In the genomic region with DNA sequence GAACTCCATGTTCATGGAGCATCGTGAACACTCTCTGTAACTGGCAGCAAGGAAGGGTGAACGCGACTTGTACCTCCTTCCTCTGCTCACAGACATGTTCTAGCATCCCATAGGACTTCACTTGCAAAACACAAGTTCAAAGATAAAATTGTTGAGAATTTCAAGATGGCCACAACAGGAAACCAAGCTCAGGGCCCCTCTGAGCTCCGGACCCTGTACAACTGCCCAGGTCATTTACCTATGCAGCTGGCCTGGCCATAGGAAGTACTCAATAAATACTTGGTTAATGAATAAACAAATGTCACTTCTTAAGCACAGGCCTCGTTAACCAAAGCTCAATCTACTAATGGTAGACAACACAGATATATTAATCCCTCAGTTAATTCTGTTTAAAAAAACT, we compare ENCODE assay signal across 20 cellular contexts. TPM values are rescaled to one million over a fixed set of nuclear protein-coding genes. Genes with fewer than 3 reads are reported as not detected.
DNase-seq lines count a peak whose midpoint lies in the region; ATAC-seq, FAIRE-seq and TF ChIP-seq lines count a peak whose summit lies in the region.
"Had no signal": no experiment of that assay in that cellular context is flagged by ENCODE, and none has a peak within 500 bp of the region (broad histone marks: within the 10 kb centered on the region; RNA-seq: fewer than 3 reads in every experiment).

No MANE protein-coding gene starts in this region.

- FAIRE-seq in GM12878 (lab: Jason Lieb, UNC), result no peak
- FAIRE-seq: G401.6, K562 had no signal

- H3K27me3 Mint-ChIP-seq in activated naive CD4-positive, alpha-beta T cell treated with anti-CD3 and anti-CD28 coated beads for 36 hours (ENCODE audit: low read depth), result peaks cover 2% of the 10 kb centered on the region
- H3K27me3 Mint-ChIP-seq in CD4-positive, alpha-beta memory T cell, result no peaks in the 10 kb centered on the region

- BruUV-seq in GM12878 (replicated peaks; lab: Mats Ljungman, UMichigan), result no TSS peak

- H3K9ac ChIP-seq in GM12878 (ENCODE audit: control insufficient read depth, insufficient read depth, low read length), result no peak overlapping the region

- CTCF ChIA-PET in activated naive CD4-positive, alpha-beta T cell treated with anti-CD3 and anti-CD28 coated beads for 36 hours (lab: Charles Lee), result interaction anchor here (0.7 to 5.6 kb wide), 6 partner anchors 9 to 124 kb away, joined by 3 to 26 read pairs (median 4); no protein-coding TSS in a partner anchor
- CTCF ChIA-PET in CD4-positive, alpha-beta memory T cell (lab: Charles Lee; ENCODE audit: partially characterized antibody), result interaction anchor here (0.7 to 2.8 kb wide), 7 partner anchors 8 to 192 kb away, joined by 3 to 13 read pairs (median 3); no protein-coding TSS in a partner anchor
- CTCF ChIA-PET in GM12878 (lab: Yijun Ruan, JAX), result interaction anchor here (0.6 to 1.4 kb wide), 3 partner anchors 26 to 30 kb away, joined by 3 to 5 read pairs (median 3); no protein-coding TSS in a partner anchor

- WGBS in GM12878 (ENCODE audit: insufficient coverage, insufficient replicate concordance, low lambda C conversion rate, missing lambda C conversion rate), result 71% methylated on average over 5 of the region's 5 CpGs
- 66 to 74% methylated on average over 5 of the region's 5 CpGs for WGBS in testis, 2 donors

- no peaks in the 10 kb centered on the region for H3K36me3 Mint-ChIP-seq in activated naive CD4-positive, alpha-beta T cell treated with anti-CD3 and anti-CD28 coated beads for 36 hours (ENCODE audit: low read depth)
- no peaks in the 10 kb centered on the region for H3K36me3 Mint-ChIP-seq in activated naive CD4-positive, alpha-beta T cell treated with anti-CD3 and anti-CD28 coated beads, Interleukin-2, amount 50 U/mL, for 72 hours
- peaks cover 0 to 3% of the 10 kb centered on the region in 2 donors for H3K36me3 Mint-ChIP-seq in CD4-positive, alpha-beta memory T cell
- H3K36me3 Mint-ChIP-seq: CD8-positive, alpha-beta memory T cell had no signal

- no peak for TF ChIP-seq POLR2A in GM12878 (IDR thresholded peaks at IDR 0.05; ENCODE audit: low read depth, low read length)
- TF ChIP-seq POLR2A in testis (IDR thresholded peaks at IDR 0.05), result no peak

- TF ChIP-seq CTCF in GM12878 (IDR thresholded peaks at IDR 0.05 in 2 of 3, conservative IDR thresholded peaks at IDR 0.05 in 1 of 3; ENCODE audit: control insufficient read depth in 2 of 3, extremely low read depth in 1 of 3, insufficient read depth in 1 of 3, low read depth in 3 of 3, low read length in 3 of 3), result no peak
- no peak for TF ChIP-seq CTCF in testis (IDR thresholded peaks at IDR 0.05)
- TF ChIP-seq CTCF in mucosa of descending colon (IDR thresholded peaks at IDR 0.05), result no peak

- H3K36me3 ChIP-seq in CD4-positive, alpha-beta memory T cell (ENCODE audit: insufficient read depth, low read length), result no peaks in the 10 kb centered on the region
- no peaks in the 10 kb centered on the region for H3K36me3 ChIP-seq in GM12878 (ENCODE audit: control insufficient read depth in 2 of 2, insufficient read depth in 2 of 2, low read length in 1 of 2)
- no peaks in the 10 kb centered on the region for H3K36me3 ChIP-seq in testis (ENCODE audit: low read depth, missing control alignments)
- H3K36me3 ChIP-seq in mucosa of descending colon (ENCODE audit: low read depth), result no peaks in the 10 kb centered on the region

- H3K79me2 ChIP-seq in GM12878 (ENCODE audit: control insufficient read depth, insufficient read depth, low read length), result no peaks in the 10 kb centered on the region

- no peak for TF ChIP-seq RAD21 in GM12878 (IDR thresholded peaks at IDR 0.05; ENCODE audit: insufficient read depth, low read depth, low read length)

- no peak overlapping the region for H3K4me3 ChIP-seq in CD4-positive, alpha-beta memory T cell (ENCODE audit: low read length in 2 of 2)
- H3K4me3 ChIP-seq in GM12878 (no peak overlapping the region), testis (no peak overlapping the region), mucosa of descending colon (no peak overlapping the region)
- H3K4me3 ChIP-seq: K562, PC-9 had no signal

- peak overlapping the region; percentile 28; the same call in 1 of the 2 replicates for H2AFZ ChIP-seq in GM12878 (ENCODE audit: control insufficient read depth, low read depth, low read length)
- H2AFZ ChIP-seq: PC-9 had no signal

- peaks cover 71% of the 10 kb centered on the region for H3K4me1 Mint-ChIP-seq in activated naive CD4-positive, alpha-beta T cell treated with anti-CD3 and anti-CD28 coated beads for 36 hours (ENCODE audit: low read depth)
- peaks cover 40 to 85% (median 65%) of the 10 kb centered on the region in 4 donors for H3K4me1 Mint-ChIP-seq in CD4-positive, alpha-beta memory T cell

- no peaks in the 10 kb centered on the region for H3K9me3 ChIP-seq in CD4-positive, alpha-beta memory T cell (ENCODE audit: control insufficient read depth in 1 of 2, low read length in 2 of 2)
- H3K9me3 ChIP-seq in GM12878 (replicated peaks; ENCODE audit: control insufficient read depth, insufficient read depth, low read length) (no peaks in the 10 kb centered on the region), testis (no peaks in the 10 kb centered on the region), mucosa of descending colon (no peaks in the 10 kb centered on the region)

- no peak overlapping the region for H3K4me3 Mint-ChIP-seq in activated naive CD4-positive, alpha-beta T cell treated with anti-CD3 and anti-CD28 coated beads for 36 hours
- H3K4me3 Mint-ChIP-seq in CD4-positive, alpha-beta memory T cell, result peak overlapping the region in 4 of 8 donors; percentile 14 to 57 (median 30)

- in situ Hi-C loops in GM12878 (cut with MboI), result no loop called here

- SMC1A ChIA-PET in GM12878 (lab: Charles Lee; ENCODE audit: uncharacterized antibody, unreplicated experiment), result interaction anchor here (1.2 kb wide), 1 partner anchor 8 kb away, joined by 4 read pairs; no protein-coding TSS in a partner anchor

- peak overlapping the region; percentile 38 for H3K27ac Mint-ChIP-seq in activated naive CD4-positive, alpha-beta T cell treated with anti-CD3 and anti-CD28 coated beads for 36 hours
- H3K27ac Mint-ChIP-seq in activated naive CD4-positive, alpha-beta T cell treated with anti-CD3 and anti-CD28 coated beads, Interleukin-2, amount 50 U/mL, for 72 hours, result no peak overlapping the region
- peak overlapping the region in 6 of 7 donors; percentile 9 to 89 (median 82) for H3K27ac Mint-ChIP-seq in CD4-positive, alpha-beta memory T cell

- RAD21 ChIA-PET in GM12878 (lab: Charles Lee; ENCODE audit: unreplicated experiment), result no interaction called here

- no peaks in the 10 kb centered on the region for H4K20me1 ChIP-seq in GM12878 (ENCODE audit: control insufficient read depth, insufficient read depth)

- H3K4me2 ChIP-seq in GM12878 (ENCODE audit: control insufficient read depth, insufficient read depth), result no peak overlapping the region
- H3K4me2 ChIP-seq: PC-9 had no signal

- no peak overlapping the region for H3K27ac ChIP-seq in CD4-positive, alpha-beta memory T cell (ENCODE audit: low read depth, low read length)
- H3K27ac ChIP-seq in GM12878 (ENCODE audit: control insufficient read depth, insufficient read depth) (no peak overlapping the region), testis (peak overlapping the region; percentile 4 to 67)
- H3K27ac ChIP-seq: PC-9 had no signal

- POLR2A ChIA-PET in CD4-positive, alpha-beta memory T cell (lab: Charles Lee; ENCODE audit: partially characterized antibody), result interaction anchor here (1.0 to 2.7 kb wide), 8 partner anchors 11 to 151 kb away, joined by 3 to 13 read pairs (median 4); partner anchors contain the start of gene PPP4R4
- POLR2A ChIA-PET in GM12878 (lab: Charles Lee), result no interaction called here

- intact Hi-C loops in activated naive CD4-positive, alpha-beta T cell treated with anti-CD3 and anti-CD28 coated beads for 36 hours (cut with micrococcal nuclease), result loop anchor here (5.0 kb wide), 1 partner anchor 200 kb away; no protein-coding TSS in a partner anchor
- intact Hi-C loops in CD4-positive, alpha-beta memory T cell (cut with micrococcal nuclease), result no loop called here
- intact Hi-C loops in GM12878 (cut with micrococcal nuclease; ENCODE audit: unreplicated experiment), result no loop called here
- intact Hi-C loops in testis (cut with DNase I; ENCODE audit: low total_unique reads), result no loop called here
- intact Hi-C loops in mucosa of descending colon (cut with DNase I, micrococcal nuclease), result no loop called here

- no peak for ATAC-seq in activated naive CD4-positive, alpha-beta T cell treated with anti-CD3 and anti-CD28 coated beads, Interleukin-2, amount 50 U/mL, for 72 hours
- ATAC-seq in GM12878 (no peak), mucosa of descending colon (no peak)
- ATAC-seq: K562 had no signal

- no peak for TF ChIP-seq EP300 in GM12878 (IDR thresholded peaks at IDR 0.05; ENCODE audit: borderline replicate concordance in 1 of 2, control insufficient read depth in 1 of 2, low read depth in 2 of 2, low read length in 2 of 2)

- H3K27me3 ChIP-seq in CD4-positive, alpha-beta memory T cell (ENCODE audit: insufficient read depth, low read length), result no peaks in the 10 kb centered on the region
- H3K27me3 ChIP-seq in GM12878 (replicated peaks in 1 of 2; ENCODE audit: control insufficient read depth in 2 of 2, insufficient read depth in 2 of 2, low read length in 1 of 2) (peaks cover 0 to 2% of the 10 kb centered on the region in 2 experiments; a peak in 1 of 4 replicates), testis (no peaks in the 10 kb centered on the region)

- no peaks in the 10 kb centered on the region for H3K9me3 Mint-ChIP-seq in activated naive CD4-positive, alpha-beta T cell treated with anti-CD3 and anti-CD28 coated beads for 36 hours
- H3K9me3 Mint-ChIP-seq in activated naive CD4-positive, alpha-beta T cell treated with anti-CD3 and anti-CD28 coated beads, Interleukin-2, amount 50 U/mL, for 72 hours, result no peaks in the 10 kb centered on the region
- no peaks in the 10 kb centered on the region for H3K9me3 Mint-ChIP-seq in CD4-positive, alpha-beta memory T cell
- H3K9me3 Mint-ChIP-seq: CD8-positive, alpha-beta memory T cell had no signal

- no peak for DNase-seq in activated naive CD4-positive, alpha-beta T cell treated with anti-CD3 and anti-CD28 coated beads for 36 hours
- no peak for DNase-seq in activated naive CD4-positive, alpha-beta T cell treated with anti-CD3 and anti-CD28 coated beads, Interleukin-2, amount 50 U/mL, for 72 hours (ENCODE audit: low spot score in 2 of 2)
- no peak for DNase-seq in CD4-positive, alpha-beta memory T cell
- DNase-seq in GM12878 (ENCODE audit: low read depth, low spot score) (no peak), testis (no peak), mucosa of descending colon (no peak)
- DNase-seq in effector CD8-positive, alpha-beta T cell (lab: John Stamatoyannopoulos, UW), result no peak
- DNase-seq: Calu3; CD8-positive, alpha-beta memory T cell; DMS153; H7; NCI-H1092; NCI-H1436; NCI-H1930; NCI-H2227 treated with DMSO at 0.1 percent for 48 hours; NCI-H510A; PC-9; SHP77 had no signal

- H3K4me1 ChIP-seq in CD4-positive, alpha-beta memory T cell (ENCODE audit: insufficient read depth, low read length), result peaks cover 70% of the 10 kb centered on the region
- peaks cover 3% of the 10 kb centered on the region; the same call in 1 of the 2 replicates for H3K4me1 ChIP-seq in GM12878 (ENCODE audit: control insufficient read depth, insufficient read depth, low read length)
- H3K4me1 ChIP-seq in testis, result peaks cover 27% of the 10 kb centered on the region
- no peaks in the 10 kb centered on the region for H3K4me1 ChIP-seq in mucosa of descending colon (ENCODE audit: low read depth)

RNA-seq across cellular contexts. Expression of gene PPP4R4, which starts 11.7 kb away (rescaled TPM):
- total RNA-seq in activated naive CD4-positive, alpha-beta T cell treated with anti-CD3 and anti-CD28 coated beads for 36 hours, result 10 to 100 TPM; 13.2 to 13.9 TPM
- 1 to 10 TPM; 6.5 to 8.7 TPM for total RNA-seq in activated naive CD4-positive, alpha-beta T cell treated with anti-CD3 and anti-CD28 coated beads, Interleukin-2, amount 50 U/mL, for 72 hours
- 1 to 10 TPM; 6.3 to 7.3 TPM for total RNA-seq in CD4-positive, alpha-beta memory T cell
- polyA plus RNA-seq in CD4-positive, alpha-beta memory T cell, result 1 to 10 TPM in 1 of 2 donors, under 1 TPM in 1; 0.38 to 1.2 TPM
- total RNA-seq in GM12878 (2013; cell fraction: nucleolus; rRNA removed), result 0.17 and 0.20 TPM in 2 replicates
- total RNA-seq in GM12878 (2014; rRNA removed) (0.06 and 0.22 TPM in 2 replicates), GM12878 (2014; rRNA removed; fragmentation: Illumina TruSeq; extraction: Trizol) (0.13 and 0.28 TPM in 2 replicates), GM12878 (2021) (0.13 TPM in 1 of 2 replicates, not detected in the other), testis (10 to 100 TPM; 24.3 to 26.7 TPM), mucosa of descending colon (under 1 TPM in 1 of 3 donors, not detected in 2; 0.13 TPM)
- not detected for polyA plus RNA-seq in GM12878 (2011; ENCODE audit: low read depth)
- polyA plus RNA-seq in GM12878 (2011; rRNA removed) (0.10 and 0.13 TPM in 2 replicates), GM12878 (2014; fragmentation: Illumina TruSeq; extraction: Trizol) (0.01 TPM in 1 of 2 replicates, not detected in the other), GM12878 (2014; fragmentation: Nextera tagmentation; extraction: Ambion mirVana) (under 1 TPM in 1 of 2 experiments, not detected in 1; 0.02 TPM), GM12878 (2014; rRNA removed) (not detected in 2 replicates), GM12878 (2016; fragmentation: Nextera tagmentation; extraction: Ambion mirVana) (not detected), testis (ENCODE audit: insufficient read depth, low read depth, low replicate concordance) (15.8 TPM)
- 0.07 and 0.17 TPM in 2 replicates for polyA plus RNA-seq in GM12878 (2011; cell fraction: cytosol; rRNA removed)
- not detected in 2 replicates for polyA plus RNA-seq in GM12878 (2011; cell fraction: nucleus; rRNA removed)
- 0.08 and 0.20 TPM in 2 replicates for polyA plus RNA-seq in GM12878 (2012)
- polyA minus RNA-seq in GM12878 (2011; rRNA and poly(A)+ RNA removed), result 0.07 and 0.62 TPM in 2 replicates
- polyA minus RNA-seq in GM12878 (2011; cell fraction: cytosol; rRNA and poly(A)+ RNA removed), result not detected in 2 replicates
- polyA minus RNA-seq in GM12878 (2011; cell fraction: nucleus; rRNA and poly(A)+ RNA removed), result 0.24 and 0.96 TPM in 2 replicates
- total RNA-seq: PC-9 had no signal

RNA-seq across cellular contexts. Expression of gene IFI27L2, which starts 33.1 kb away (rescaled TPM):
- 10 to 100 TPM; 67.0 to 73.4 TPM for total RNA-seq in activated naive CD4-positive, alpha-beta T cell treated with anti-CD3 and anti-CD28 coated beads for 36 hours
- total RNA-seq in activated naive CD4-positive, alpha-beta T cell treated with anti-CD3 and anti-CD28 coated beads, Interleukin-2, amount 50 U/mL, for 72 hours, result 10 to 100 TPM; 67.3 to 67.8 TPM
- total RNA-seq in CD4-positive, alpha-beta memory T cell, result 10 to 100 TPM; 34.0 to 38.2 TPM
- 10 to 100 TPM; 61.4 to 87.9 TPM for polyA plus RNA-seq in CD4-positive, alpha-beta memory T cell
- total RNA-seq in GM12878 (2013; cell fraction: nucleolus; rRNA removed), result 7.1 and 11.9 TPM in 2 replicates
- total RNA-seq in GM12878 (2014; rRNA removed) (109 and 134 TPM in 2 replicates), GM12878 (2014; rRNA removed; fragmentation: Illumina TruSeq; extraction: Trizol) (46.9 and 54.2 TPM in 2 replicates), GM12878 (2021) (59.5 and 66.9 TPM in 2 replicates), testis (100 to 1,000 TPM; 182 to 187 TPM), mucosa of descending colon (10 to 100 TPM; 22.4 to 25.5 (median 24.3) TPM)
- polyA plus RNA-seq in GM12878 (2011; ENCODE audit: low read depth), result 39.6 TPM
- polyA plus RNA-seq in GM12878 (2011; rRNA removed) (21.0 and 41.9 TPM in 2 replicates), GM12878 (2014; fragmentation: Illumina TruSeq; extraction: Trizol) (8.9 and 31.9 TPM in 2 replicates), GM12878 (2014; fragmentation: Nextera tagmentation; extraction: Ambion mirVana) (10 to 100 TPM; 26.6 to 61.2 TPM), GM12878 (2014; rRNA removed) (121 and 126 TPM in 2 replicates), GM12878 (2016; fragmentation: Nextera tagmentation; extraction: Ambion mirVana) (10 to 100 TPM; 80.4 to 81.8 TPM), testis (ENCODE audit: insufficient read depth, low read depth, low replicate concordance) (71.8 TPM)
- polyA plus RNA-seq in GM12878 (2011; cell fraction: cytosol; rRNA removed), result 113 and 133 TPM in 2 replicates
- polyA plus RNA-seq in GM12878 (2011; cell fraction: nucleus; rRNA removed), result 49.5 and 53.8 TPM in 2 replicates
- 99.3 and 161 TPM in 2 replicates for polyA plus RNA-seq in GM12878 (2012)
- 15.3 and 34.3 TPM in 2 replicates for polyA minus RNA-seq in GM12878 (2011; rRNA and poly(A)+ RNA removed)
- polyA minus RNA-seq in GM12878 (2011; cell fraction: cytosol; rRNA and poly(A)+ RNA removed), result 10.2 and 11.0 TPM in 2 replicates
- 10.2 and 18.1 TPM in 2 replicates for polyA minus RNA-seq in GM12878 (2011; cell fraction: nucleus; rRNA and poly(A)+ RNA removed)

RNA-seq across cellular contexts. Expression of gene IFI27, which starts 51.9 kb away (rescaled TPM):
- 1 to 10 TPM; 1.5 to 2.3 TPM for total RNA-seq in activated naive CD4-positive, alpha-beta T cell treated with anti-CD3 and anti-CD28 coated beads for 36 hours
- total RNA-seq in activated naive CD4-positive, alpha-beta T cell treated with anti-CD3 and anti-CD28 coated beads, Interleukin-2, amount 50 U/mL, for 72 hours, result 1 to 10 TPM; 2.5 to 3.0 TPM
- 1 to 10 TPM in 1 of 2 experiments, under 1 TPM in 1; 0.87 to 1.5 TPM for total RNA-seq in CD4-positive, alpha-beta memory T cell
- 10 to 100 TPM; 15.9 to 24.0 TPM for polyA plus RNA-seq in CD4-positive, alpha-beta memory T cell
- total RNA-seq in GM12878 (2013; cell fraction: nucleolus; rRNA removed), result 0.73 and 0.90 TPM in 2 replicates
- total RNA-seq in GM12878 (2014; rRNA removed), result 1.6 TPM in 2 replicates
- 0.97 and 1.4 TPM in 2 replicates for total RNA-seq in GM12878 (2014; rRNA removed; fragmentation: Illumina TruSeq; extraction: Trizol)
- total RNA-seq in GM12878 (2021), result 2.0 and 2.9 TPM in 2 replicates
- polyA plus RNA-seq in GM12878 (2011; ENCODE audit: low read depth), result 0.09 TPM
- polyA plus RNA-seq in GM12878 (2011; rRNA removed), result 31.3 and 45.5 TPM in 2 replicates
- 130 and 135 TPM in 2 replicates for polyA plus RNA-seq in GM12878 (2011; cell fraction: cytosol; rRNA removed)
- 37.2 and 43.7 TPM in 2 replicates for polyA plus RNA-seq in GM12878 (2011; cell fraction: nucleus; rRNA removed)
- 1.1 and 1.4 TPM in 2 replicates for polyA plus RNA-seq in GM12878 (2012)
- polyA plus RNA-seq in GM12878 (2014; fragmentation: Illumina TruSeq; extraction: Trizol), result 1.1 and 1.5 TPM in 2 replicates
- 1 to 10 TPM; 3.7 to 4.7 TPM for polyA plus RNA-seq in GM12878 (2014; fragmentation: Nextera tagmentation; extraction: Ambion mirVana)
- 1.3 TPM in 2 replicates for polyA plus RNA-seq in GM12878 (2014; rRNA removed)
- polyA plus RNA-seq in GM12878 (2016; fragmentation: Nextera tagmentation; extraction: Ambion mirVana), result 1 to 10 TPM; 3.8 to 5.2 TPM
- 19.4 and 36.6 TPM in 2 replicates for polyA minus RNA-seq in GM12878 (2011; rRNA and poly(A)+ RNA removed)
- 4.9 and 6.5 TPM in 2 replicates for polyA minus RNA-seq in GM12878 (2011; cell fraction: cytosol; rRNA and poly(A)+ RNA removed)
- polyA minus RNA-seq in GM12878 (2011; cell fraction: nucleus; rRNA and poly(A)+ RNA removed), result 4.4 and 5.1 TPM in 2 replicates
- total RNA-seq in testis, result 100 to 1,000 TPM; 388 to 531 TPM
- 312 TPM for polyA plus RNA-seq in testis (ENCODE audit: insufficient read depth, low read depth, low replicate concordance)
- total RNA-seq in mucosa of descending colon, result 1,000 to 10,000 TPM in 1 of 3 donors, 100 to 1,000 TPM in 2; 427 to 1,655 (median 710) TPM

Comparison
In these comparisons a context has a peak if more than half of its experiments do, and no peak if none do; other contexts are left out.
1. H3K27ac Mint-ChIP-seq: peak in activated naive CD4-positive, alpha-beta T cell treated with anti-CD3 and anti-CD28 coated beads for 36 hours (single experiment) and CD4-positive, alpha-beta memory T cell (6 of 7); none in activated naive CD4-positive, alpha-beta T cell treated with anti-CD3 and anti-CD28 coated beads, Interleukin-2, amount 50 U/mL, for 72 hours (0 of 2).
2. H3K27ac ChIP-seq: peak in testis (2 of 2); none in CD4-positive, alpha-beta memory T cell (single experiment) and GM12878 (single experiment).
3. RNA of gene PPP4R4, which starts 11.7 kb away (total RNA-seq): 24.3 to 26.7 TPM in testis, 13.2 to 13.9 TPM in activated naive CD4-positive, alpha-beta T cell treated with anti-CD3 and anti-CD28 coated beads for 36 hours, 6.5 to 8.7 TPM in activated naive CD4-positive, alpha-beta T cell treated with anti-CD3 and anti-CD28 coated beads, Interleukin-2, amount 50 U/mL, for 72 hours and 6.3 to 7.3 TPM in CD4-positive, alpha-beta memory T cell; 0.06 to 0.28 TPM in GM12878 and 0.13 TPM in mucosa of descending colon; every median in the first group is over 4 times any median in the second.
4. RNA of gene IFI27, which starts 51.9 kb away (total RNA-seq): 427 to 1,655 TPM in mucosa of descending colon and 388 to 531 TPM in testis; 2.5 to 3.0 TPM in activated naive CD4-positive, alpha-beta T cell treated with anti-CD3 and anti-CD28 coated beads, Interleukin-2, amount 50 U/mL, for 72 hours, 1.5 to 2.3 TPM in activated naive CD4-positive, alpha-beta T cell treated with anti-CD3 and anti-CD28 coated beads for 36 hours, 0.73 to 2.9 TPM in GM12878 and 0.87 to 1.5 TPM in CD4-positive, alpha-beta memory T cell; every median in the first group is over 10 times any median in the second.